Comparison of ENCODE assay signal across 17 cellular contexts in genomic region chr16:30736995-30737793, GRCh38. TPM values are rescaled to one million over a fixed set of nuclear protein-coding genes. Genes with fewer than 3 reads are reported as not detected.
A peak's percentile ranks its signal among the peaks of the same experiment; 100 is the strongest.
DNase-seq lines count a peak whose midpoint lies in the region; TF ChIP-seq lines count a peak whose summit lies in the region.
"Had no signal": no experiment of that assay in that cellular context is flagged by ENCODE, and none has a peak within 500 bp of the region (broad histone marks: within the 10 kb centered on the region; RNA-seq: fewer than 3 reads in every experiment).

No MANE protein-coding gene starts in this region.

- H3K27me3 ChIP-seq in H7 (ENCODE audit: control insufficient read depth, insufficient read depth, low read length) (no peaks in the 10 kb centered on the region), sigmoid colon (no peaks in the 10 kb centered on the region), colonic mucosa (no peaks in the 10 kb centered on the region)

- TF ChIP-seq POLR2A in sigmoid colon (IDR thresholded peaks at IDR 0.05) = no peak

- H3K4me1 ChIP-seq in sigmoid colon (peaks cover 0 to 25% (median 23%) of the 10 kb centered on the region in 4 donors), colonic mucosa (peaks cover 8% of the 10 kb centered on the region)

- H3K27ac ChIP-seq in sigmoid colon (no peak overlapping the region), colonic mucosa (no peak overlapping the region)

- no peak overlapping the region for H3K4me3 Mint-ChIP-seq in activated naive CD4-positive, alpha-beta T cell treated with anti-CD3 and anti-CD28 coated beads, Interleukin-2, amount 50 U/mL, for 24 hours
- H3K4me3 Mint-ChIP-seq in chondrocyte (ENCODE audit: unreplicated experiment) = no peak overlapping the region
- H3K4me3 Mint-ChIP-seq: CD4-positive, CD25-positive, alpha-beta regulatory T cell; GM23338 had no signal

- DNase-seq in activated naive CD4-positive, alpha-beta T cell treated with Interleukin-2 at 50 U/mL for 16 hours = no peak
- DNase-seq in H7 (peak; percentile 34), chondrocyte (ENCODE audit: low spot score) (peak; percentile 71), sigmoid colon (peak; percentile 61), activated gamma-delta T cell (lab: John Stamatoyannopoulos, UW) (no peak), colonic mucosa (no peak)
- DNase-seq: ACHN; CD4-positive, CD25-positive, alpha-beta regulatory T cell; DMS79 treated with DMSO at 0.1 percent for 48 hours; Kasumi-1; NCI-H1417; NCI-H1930; NCI-H2171; NCI-H446 treated with DMSO at 0.1 percent for 48 hours; NCI-H748 treated with DMSO at 0.1 percent for 48 hours had no signal

- H3K9me3 ChIP-seq in sigmoid colon = no peaks in the 10 kb centered on the region
- no peaks in the 10 kb centered on the region for H3K9me3 ChIP-seq in colonic mucosa

- no peak for TF ChIP-seq CTCF in chondrocyte (IDR thresholded peaks at IDR 0.05)
- TF ChIP-seq CTCF in sigmoid colon (IDR thresholded peaks at IDR 0.05) = no peak
- no peak for TF ChIP-seq CTCF in colonic mucosa (IDR thresholded peaks at IDR 0.05)

- peaks cover 22% of the 10 kb centered on the region for H3K4me1 Mint-ChIP-seq in activated naive CD4-positive, alpha-beta T cell treated with anti-CD3 and anti-CD28 coated beads, Interleukin-2, amount 50 U/mL, for 24 hours
- H3K4me1 Mint-ChIP-seq in chondrocyte (ENCODE audit: low read depth) = peaks cover 22% of the 10 kb centered on the region

- H3K27me3 Mint-ChIP-seq in activated naive CD4-positive, alpha-beta T cell treated with anti-CD3 and anti-CD28 coated beads, Interleukin-2, amount 50 U/mL, for 24 hours = no peaks in the 10 kb centered on the region
- H3K27me3 Mint-ChIP-seq in chondrocyte (ENCODE audit: low read depth) = no peaks in the 10 kb centered on the region
- H3K27me3 Mint-ChIP-seq: CD4-positive, CD25-positive, alpha-beta regulatory T cell had no signal

- H3K4me3 ChIP-seq in H7 (ENCODE audit: insufficient read depth, low read depth, low read length) (no peak overlapping the region), sigmoid colon (no peak overlapping the region), colonic mucosa (no peak overlapping the region)
- H3K4me3 ChIP-seq: GM23338 had no signal

- no peak overlapping the region for H3K9ac ChIP-seq in colonic mucosa (ENCODE audit: low read depth in 2 of 2, low read length in 2 of 2)

- H3K9me3 Mint-ChIP-seq in activated naive CD4-positive, alpha-beta T cell treated with anti-CD3 and anti-CD28 coated beads, Interleukin-2, amount 50 U/mL, for 24 hours = no peaks in the 10 kb centered on the region
- no peaks in the 10 kb centered on the region for H3K9me3 Mint-ChIP-seq in chondrocyte (ENCODE audit: low read depth)
- H3K9me3 Mint-ChIP-seq: GM23338 had no signal

- peaks cover 36% of the 10 kb centered on the region for H3K36me3 ChIP-seq in H7 (replicated peaks; ENCODE audit: control insufficient read depth, insufficient read depth, low read length)
- peaks cover 50 to 75% (median 67%) of the 10 kb centered on the region in 4 donors for H3K36me3 ChIP-seq in sigmoid colon
- peaks cover 47% of the 10 kb centered on the region for H3K36me3 ChIP-seq in colonic mucosa

- peak overlapping the region; percentile 41 for H3K27ac Mint-ChIP-seq in activated naive CD4-positive, alpha-beta T cell treated with anti-CD3 and anti-CD28 coated beads, Interleukin-2, amount 50 U/mL, for 24 hours
- H3K27ac Mint-ChIP-seq in chondrocyte (ENCODE audit: unreplicated experiment) = peak overlapping the region; percentile 14
- H3K27ac Mint-ChIP-seq: CD4-positive, CD25-positive, alpha-beta regulatory T cell; GM23338 had no signal

- no peak for TF ChIP-seq EP300 in sigmoid colon (IDR thresholded peaks at IDR 0.05)

- intact Hi-C loops in sigmoid colon (cut with DNase I) = no loop called here
- intact Hi-C loops in colonic mucosa (cut with DNase I) = no loop called here

- 95% methylated on average over 17 of the region's 17 CpGs for WGBS in sigmoid colon, 2 donors

- peaks cover 18% of the 10 kb centered on the region for H3K36me3 Mint-ChIP-seq in activated naive CD4-positive, alpha-beta T cell treated with anti-CD3 and anti-CD28 coated beads, Interleukin-2, amount 50 U/mL, for 24 hours
- peaks cover 45% of the 10 kb centered on the region for H3K36me3 Mint-ChIP-seq in chondrocyte (ENCODE audit: low read depth)

RNA-seq across cellular contexts. Expression of gene PHKG2, which starts 11.0 kb away (rescaled TPM):
- total RNA-seq in H7 (2014; rRNA removed; shearing (Covaris generic)) = 27.0 and 32.0 TPM in 2 replicates
- 18.8 to 28.1 TPM (median 19.0 TPM) in 3 replicates for total RNA-seq in chondrocyte
- total RNA-seq in sigmoid colon = 10 to 100 TPM; 20.1 to 28.5 (median 23.7) TPM
- polyA plus RNA-seq in sigmoid colon = 10 to 100 TPM; 19.2 to 45.0 (median 23.8) TPM
- total RNA-seq in colonic mucosa = 10 to 100 TPM; 33.6 to 47.8 TPM

RNA-seq across cellular contexts. Expression of gene CFAP119, which starts 24.7 kb away (rescaled TPM):
- 1.5 and 2.1 TPM in 2 replicates for total RNA-seq in H7 (2014; rRNA removed; shearing (Covaris generic))
- total RNA-seq in chondrocyte (6.3 to 10.0 TPM (median 7.1 TPM) in 3 replicates), sigmoid colon (1 to 10 TPM in 3 of 4 donors, under 1 TPM in 1; 0.82 to 2.8 (median 1.7) TPM), colonic mucosa (10 to 100 TPM in 1 of 2 donors, 1 to 10 TPM in 1; 8.6 to 12.7 TPM)
- polyA plus RNA-seq in sigmoid colon = 10 to 100 TPM in 1 of 3 donors, 1 to 10 TPM in 1, not detected in 1; 3.7 to 11.9 TPM

RNA-seq across cellular contexts. Expression of gene RNF40, which starts 24.9 kb away (rescaled TPM):
- 72.6 and 72.9 TPM in 2 replicates for total RNA-seq in H7 (2014; rRNA removed; shearing (Covaris generic))
- total RNA-seq in chondrocyte (71.1 to 104 TPM (median 78.6 TPM) in 3 replicates), sigmoid colon (10 to 100 TPM; 48.1 to 53.9 (median 49.6) TPM), colonic mucosa (100 to 1,000 TPM in 1 of 2 donors, 10 to 100 TPM in 1; 94.6 to 117 TPM)
- polyA plus RNA-seq in sigmoid colon = 10 to 100 TPM; 34.8 to 79.3 (median 48.6) TPM

RNA-seq across cellular contexts. Expression of gene SRCAP, which starts 38.2 kb away (rescaled TPM):
- total RNA-seq in H7 (2014; rRNA removed; shearing (Covaris generic)) = 7.4 and 12.1 TPM in 2 replicates
- total RNA-seq in chondrocyte (49.2 to 63.9 TPM (median 52.5 TPM) in 3 replicates), sigmoid colon (10 to 100 TPM; 13.2 to 39.1 (median 23.4) TPM), colonic mucosa (10 to 100 TPM; 44.0 to 79.3 TPM)
- 10 to 100 TPM in 1 of 3 donors, 1 to 10 TPM in 2; 2.4 to 37.3 (median 9.0) TPM for polyA plus RNA-seq in sigmoid colon

RNA-seq across cellular contexts. Expression of gene ZNF629, which starts 49.8 kb away (rescaled TPM):
- total RNA-seq in H7 (2014; rRNA removed; shearing (Covaris generic)) = 15.1 and 16.0 TPM in 2 replicates
- total RNA-seq in chondrocyte = 18.8 to 20.2 TPM (median 18.9 TPM) in 3 replicates
- 10 to 100 TPM in 2 of 4 donors, 1 to 10 TPM in 2; 8.4 to 12.1 (median 10.3) TPM for total RNA-seq in sigmoid colon
- 1 to 10 TPM; 3.0 to 6.9 (median 3.5) TPM for polyA plus RNA-seq in sigmoid colon
- total RNA-seq in colonic mucosa = 10 to 100 TPM; 11.8 to 15.2 TPM

Comparison
In these comparisons a context has a peak if more than half of its experiments do, and no peak if none do; other contexts are left out.
1. DNase-seq: peak in H7 (single experiment), chondrocyte (single experiment) and sigmoid colon (single experiment); none in activated naive CD4-positive, alpha-beta T cell treated with Interleukin-2 at 50 U/mL for 16 hours (single experiment), activated gamma-delta T cell (single experiment) and colonic mucosa (single experiment).